In the genomic region with DNA sequence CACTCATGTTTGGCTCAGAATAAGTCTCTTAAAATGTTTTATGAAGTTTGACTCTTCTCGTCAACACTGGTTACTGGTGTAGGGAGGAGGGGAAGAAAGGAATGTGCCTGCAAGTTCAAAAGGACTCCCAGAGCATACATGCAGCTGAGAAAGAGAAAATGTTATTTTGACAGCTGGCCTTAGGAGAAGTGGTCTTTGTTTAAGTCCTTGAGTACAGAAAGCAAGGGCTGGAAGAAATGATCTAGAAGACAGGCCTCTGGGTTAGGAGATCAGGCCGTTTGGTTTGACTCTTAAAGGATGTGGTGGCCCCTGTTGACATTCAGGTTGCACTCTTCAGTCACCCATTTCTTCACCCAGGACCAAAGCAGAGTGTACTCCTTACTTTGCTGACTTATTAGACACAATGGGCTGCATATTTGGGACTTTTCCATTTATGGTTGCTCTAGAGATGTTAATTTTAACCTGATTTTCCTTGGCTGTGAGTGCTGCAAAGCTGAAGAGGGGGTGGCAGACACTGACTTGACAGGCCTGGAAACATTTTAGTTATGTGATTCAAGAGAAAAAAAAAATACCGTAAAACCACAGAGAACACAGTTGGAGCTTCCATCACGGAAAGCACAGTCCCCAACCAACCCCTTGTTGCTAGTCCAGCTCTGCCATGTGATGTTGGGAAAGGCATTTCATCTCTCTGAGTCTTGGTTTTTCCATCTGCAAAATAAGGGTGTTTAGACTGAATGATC, we compare ENCODE assay signal across 15 cellular contexts.
A peak's percentile ranks its signal among the peaks of the same experiment; 100 is the strongest.
DNase-seq lines count a peak whose midpoint lies in the region; ATAC-seq and TF ChIP-seq lines count a peak whose summit lies in the region.
"Had no signal": no experiment of that assay in that cellular context is flagged by ENCODE, and none has a peak within 500 bp of the region (broad histone marks: within the 10 kb centered on the region; RNA-seq: fewer than 3 reads in every experiment).

No MANE protein-coding gene starts in this region.

- intact Hi-C loops in left lung (cut with DNase I) = no loop called here

- peaks cover 11% of the 10 kb centered on the region for H3K27me3 Mint-ChIP-seq in activated naive CD8-positive, alpha-beta T cell treated with anti-CD3 and anti-CD28 coated beads, Interleukin-2, amount 50 U/mL, for 24 hours
- H3K27me3 Mint-ChIP-seq in activated naive CD8-positive, alpha-beta T cell treated with anti-CD3 and anti-CD28 coated beads for 36 hours = peaks cover 11% of the 10 kb centered on the region

- H3K27me3 ChIP-seq in left lung (no peaks in the 10 kb centered on the region), thoracic aorta (replicated peaks; ENCODE audit: insufficient read depth) (no peaks in the 10 kb centered on the region)
- H3K27me3 ChIP-seq: SJSA1 had no signal

- TF ChIP-seq CTCF in choroid plexus epithelial cell (conservative IDR thresholded peaks at IDR 0.05; ENCODE audit: low read depth, low read length) (no peak), left lung (IDR thresholded peaks at IDR 0.05) (no peak), thoracic aorta (IDR thresholded peaks at IDR 0.05) (no peak)

- H3K9me3 ChIP-seq in left lung (no peaks in the 10 kb centered on the region), thoracic aorta (no peaks in the 10 kb centered on the region)
- H3K9me3 ChIP-seq: SJSA1 had no signal

- H3K36me3 Mint-ChIP-seq in activated naive CD8-positive, alpha-beta T cell treated with anti-CD3 and anti-CD28 coated beads, Interleukin-2, amount 50 U/mL, for 24 hours (ENCODE audit: low read depth) = no peaks in the 10 kb centered on the region
- H3K36me3 Mint-ChIP-seq in activated naive CD8-positive, alpha-beta T cell treated with anti-CD3 and anti-CD28 coated beads for 36 hours = no peaks in the 10 kb centered on the region
- H3K36me3 Mint-ChIP-seq: natural killer cell treated with Interleukin-12 subunit alpha and Interleukin-12 subunit beta and Interleukin-15 and Interleukin-18, amount 100 ng/mL, for 72 hours had no signal

- H3K4me3 Mint-ChIP-seq in activated naive CD8-positive, alpha-beta T cell treated with anti-CD3 and anti-CD28 coated beads, Interleukin-2, amount 50 U/mL, for 24 hours = no peak overlapping the region
- no peak overlapping the region for H3K4me3 Mint-ChIP-seq in activated naive CD8-positive, alpha-beta T cell treated with anti-CD3 and anti-CD28 coated beads for 36 hours
- H3K4me3 Mint-ChIP-seq: natural killer cell treated with Interleukin-12 subunit alpha and Interleukin-12 subunit beta and Interleukin-15 and Interleukin-18, amount 100 ng/mL, for 72 hours had no signal

- peak overlapping the region; percentile 17 for H3K27ac Mint-ChIP-seq in activated naive CD8-positive, alpha-beta T cell treated with anti-CD3 and anti-CD28 coated beads, Interleukin-2, amount 50 U/mL, for 24 hours
- no peak overlapping the region for H3K27ac Mint-ChIP-seq in activated naive CD8-positive, alpha-beta T cell treated with anti-CD3 and anti-CD28 coated beads for 36 hours
- H3K27ac Mint-ChIP-seq: natural killer cell treated with Interleukin-12 subunit alpha and Interleukin-12 subunit beta and Interleukin-15 and Interleukin-18, amount 100 ng/mL, for 72 hours had no signal

- peak overlapping the region in 1 of 2 donors; percentile 15 for H3K27ac ChIP-seq in left lung
- H3K27ac ChIP-seq in thoracic aorta = peak overlapping the region; percentile 1 to 42
- H3K27ac ChIP-seq: SJSA1 had no signal

- H3K4me3 ChIP-seq in choroid plexus epithelial cell (ENCODE audit: low read depth, low read length) = no peak overlapping the region
- no peak overlapping the region for H3K4me3 ChIP-seq in left lung
- H3K4me3 ChIP-seq in thoracic aorta = no peak overlapping the region
- H3K4me3 ChIP-seq: SJSA1 had no signal

- H3K4me1 ChIP-seq in left lung (no peaks in the 10 kb centered on the region), thoracic aorta (ENCODE audit: control insufficient read depth in 1 of 2, low read depth in 2 of 2) (peaks cover 9 to 13% of the 10 kb centered on the region in 2 donors)

- H3K9me3 Mint-ChIP-seq in activated naive CD8-positive, alpha-beta T cell treated with anti-CD3 and anti-CD28 coated beads, Interleukin-2, amount 50 U/mL, for 24 hours = no peaks in the 10 kb centered on the region
- no peaks in the 10 kb centered on the region for H3K9me3 Mint-ChIP-seq in activated naive CD8-positive, alpha-beta T cell treated with anti-CD3 and anti-CD28 coated beads for 36 hours
- H3K9me3 Mint-ChIP-seq: natural killer cell treated with Interleukin-12 subunit alpha and Interleukin-12 subunit beta and Interleukin-15 and Interleukin-18, amount 100 ng/mL, for 72 hours had no signal

- ATAC-seq in activated naive CD8-positive, alpha-beta T cell treated with anti-CD3 and anti-CD28 coated beads, Interleukin-2, amount 50 U/mL, for 24 hours = no peak
- ATAC-seq in left lung = peak; percentile 49
- peak; percentile 30 for ATAC-seq in thoracic aorta (ENCODE audit: insufficient number of reproducible peaks, low FRiP score, low read depth)
- no peak for ATAC-seq in GM21619 (IDR thresholded peaks at IDR 0.05; ENCODE audit: unreplicated experiment)
- ATAC-seq: natural killer cell treated with Interleukin-12 subunit alpha and Interleukin-12 subunit beta and Interleukin-15 and Interleukin-18, amount 100 ng/mL, for 72 hours had no signal

- H3K36me3 ChIP-seq in left lung = no peaks in the 10 kb centered on the region
- no peaks in the 10 kb centered on the region for H3K36me3 ChIP-seq in thoracic aorta
- H3K36me3 ChIP-seq: SJSA1 had no signal

- no peak for DNase-seq in activated naive CD8-positive, alpha-beta T cell treated with anti-CD3 and anti-CD28 coated beads, Interleukin-2, amount 50 U/mL, for 24 hours
- DNase-seq in activated naive CD8-positive, alpha-beta T cell treated with anti-CD3 and anti-CD28 coated beads for 36 hours = no peak
- DNase-seq in choroid plexus epithelial cell (ENCODE audit: low read depth) (peak; percentile 97), left lung (no peak), thoracic aorta (ENCODE audit: low spot score) (no peak), GM19238 (ENCODE audit: insufficient read length, low spot score) (no peak)
- DNase-seq in activated CD4-positive, alpha-beta T cell treated with anti-CD3 and anti-CD28 coated beads for 4 hours = no peak
- DNase-seq: 8988T; activated CD4-positive, CD25-positive, alpha-beta regulatory T cell treated with anti-CD3 and anti-CD28 coated beads, Interleukin-2, amount 50 U/mL, for 72 hours; effector CD4-positive, alpha-beta T cell; NCI-H774; stimulated activated naive CD4-positive, alpha-beta T cell had no signal

- H3K4me1 Mint-ChIP-seq in activated naive CD8-positive, alpha-beta T cell treated with anti-CD3 and anti-CD28 coated beads, Interleukin-2, amount 50 U/mL, for 24 hours = peaks cover 1% of the 10 kb centered on the region
- no peaks in the 10 kb centered on the region for H3K4me1 Mint-ChIP-seq in activated naive CD8-positive, alpha-beta T cell treated with anti-CD3 and anti-CD28 coated beads for 36 hours

Comparison
In these comparisons a context has a peak if more than half of its experiments do, and no peak if none do; other contexts are left out.
1. ATAC-seq: peak in left lung (single experiment) and thoracic aorta (single experiment); none in activated naive CD8-positive, alpha-beta T cell treated with anti-CD3 and anti-CD28 coated beads, Interleukin-2, amount 50 U/mL, for 24 hours (single experiment) and GM21619 (single experiment).